ENCODE assay signal across 28 cellular contexts in genomic region chr9:131001990-131002389, GRCh38. TPM values are rescaled to one million over a fixed set of nuclear protein-coding genes. Genes with fewer than 3 reads are reported as not detected.
DNase-seq lines count a peak whose midpoint lies in the region; ATAC-seq and TF ChIP-seq lines count a peak whose summit lies in the region.
"Had no signal": no experiment of that assay in that cellular context is flagged by ENCODE, and none has a peak within 500 bp of the region (broad histone marks: within the 10 kb centered on the region; RNA-seq: fewer than 3 reads in every experiment).

No MANE protein-coding gene starts in this region.

- no peaks in the 10 kb centered on the region for H3K36me3 ChIP-seq in HEK293 (ENCODE audit: control insufficient read depth in 2 of 2, insufficient read depth in 1 of 2, low read length in 2 of 2)
- H3K36me3 ChIP-seq in osteoblast (ENCODE audit: insufficient read depth, low read length), result no peaks in the 10 kb centered on the region
- H3K36me3 ChIP-seq: BE2C; BLaER1; BLaER1 treated with 17β-estradiol and CSF1 and Interleukin-3, amounts not matched to agents 10 nM and 100 nM had no signal

- ATAC-seq in HG03196 (IDR thresholded peaks at IDR 0.05; ENCODE audit: unreplicated experiment), result no peak
- ATAC-seq: A549; CD8-positive, alpha-beta T cell had no signal

- no peaks in the 10 kb centered on the region for H3K9me3 ChIP-seq in HEK293 (ENCODE audit: control insufficient read depth, insufficient read depth, low read depth, low read length)
- no peaks in the 10 kb centered on the region for H3K9me3 ChIP-seq in osteoblast (ENCODE audit: low read depth, low read length)
- H3K9me3 ChIP-seq: A549; BE2C; BLaER1; BLaER1 treated with 17β-estradiol and CSF1 and Interleukin-3, amounts not matched to agents 10 nM and 100 nM; Caco-2 had no signal

- CTCF ChIA-PET in HEK293 (lab: Yijun Ruan, JAX), result interaction anchor here (0.9 to 2.8 kb wide), 4 partner anchors 9 to 301 kb away, joined by 3 to 21 read pairs (median 8); no protein-coding TSS in a partner anchor

- no peak for TF ChIP-seq CTCF in HEK293 (tag by site-specific recombination; IDR thresholded peaks at IDR 0.05)
- no peak for TF ChIP-seq CTCF in osteoblast (IDR thresholded peaks at IDR 0.05; ENCODE audit: extremely low read depth, low read depth, low read length)

- H4K20me1 ChIP-seq in osteoblast (ENCODE audit: insufficient read depth, low read length), result no peaks in the 10 kb centered on the region
- H4K20me1 ChIP-seq: BLaER1 had no signal

- no peak overlapping the region for H2AFZ ChIP-seq in osteoblast (ENCODE audit: low read length)

- no peak overlapping the region for H3K4me2 ChIP-seq in osteoblast (ENCODE audit: insufficient read depth, low read length)
- H3K4me2 ChIP-seq: A549; BLaER1; BLaER1 treated with 17β-estradiol and CSF1 and Interleukin-3, amounts not matched to agents 10 nM and 100 nM had no signal

- H3K4me3 ChIP-seq in HEK293 (ENCODE audit: low read depth, low read length) (no peak overlapping the region), osteoblast (ENCODE audit: insufficient read depth, low read length) (no peak overlapping the region)
- H3K4me3 ChIP-seq: A549; BLaER1; BLaER1 treated with 17β-estradiol and CSF1 and Interleukin-3, amounts not matched to agents 10 nM and 100 nM had no signal

- POLR2A ChIA-PET in HEK293 (lab: Yijun Ruan, JAX), result no interaction called here

- H3K27me3 ChIP-seq in osteoblast (ENCODE audit: insufficient read depth, low read length), result peaks cover 37% of the 10 kb centered on the region
- H3K27me3 ChIP-seq: BE2C, BLaER1 had no signal

- no peak overlapping the region for H3K27ac ChIP-seq in HEK293 (ENCODE audit: extremely low read depth, low read depth, low read length)
- H3K27ac ChIP-seq in osteoblast (ENCODE audit: low read depth, low read length), result no peak overlapping the region
- H3K27ac ChIP-seq: 22Rv1; A549; BLaER1; BLaER1 treated with 17β-estradiol and CSF1 and Interleukin-3, amounts not matched to agents 10 nM and 100 nM; C4-2B had no signal

- DNase-seq in osteoblast (ENCODE audit: insufficient read length, low spot score, missing footprints), result peak; percentile 51
- DNase-seq in DMS79 treated with DMSO at 0.1 percent for 48 hours (lab: John Stamatoyannopoulos, UW), result no peak
- DNase-seq: 8988T; ACHN; AML-193; BE2C; C1 segment of cervical spinal cord; Caco-2; Calu3; CD4-positive, alpha-beta memory T cell; CD4-positive, alpha-beta T cell; CD4-positive, CD25-positive, alpha-beta regulatory T cell; CD8-positive, alpha-beta memory T cell; CD8-positive, alpha-beta T cell; COR-L47; DMS 273 treated with DMSO at 0.1 percent for 48 hours; DMS153; DMS53; DMS79; DND-41; EL had no signal

- no peaks in the 10 kb centered on the region for H3K79me2 ChIP-seq in osteoblast (ENCODE audit: insufficient read depth, low read length)

- H3K4me1 ChIP-seq in HEK293 (ENCODE audit: control insufficient read depth, insufficient read depth, low read length) (no peaks in the 10 kb centered on the region), osteoblast (ENCODE audit: insufficient read depth, low read length) (no peaks in the 10 kb centered on the region)
- H3K4me1 ChIP-seq: BE2C; BLaER1; BLaER1 treated with 17β-estradiol and CSF1 and Interleukin-3, amounts not matched to agents 10 nM and 100 nM; Caco-2 had no signal

TF ChIP-seq in HEK293, 187 proteins besides CTCF, POLR2A, EP300 and RAD21:
- TF ChIP-seq ZBTB44 (tag by site-specific recombination; IDR thresholded peaks at IDR 0.05) (no peak), ZNF10 (tag by site-specific recombination; IDR thresholded peaks at IDR 0.05) (peak; percentile 94), MYNN (tag by site-specific recombination; IDR thresholded peaks at IDR 0.05; ENCODE audit: borderline replicate concordance) (0 out of 2 replicates have a peak, but pooled peaks have one; percentile 19), ZNF791 (tag by site-specific recombination; IDR thresholded peaks at IDR 0.05) (no peak)

RNA-seq across cellular contexts. Expression of gene LAMC3, which starts 7.0 kb away (rescaled TPM):
- total RNA-seq in osteoblast, result under 0.01 TPM in 1 of 2 replicates, not detected in the other
- total RNA-seq: Calu3 had no signal
